ENCODE assay signal across 1 cellular context in the genomic region with DNA sequence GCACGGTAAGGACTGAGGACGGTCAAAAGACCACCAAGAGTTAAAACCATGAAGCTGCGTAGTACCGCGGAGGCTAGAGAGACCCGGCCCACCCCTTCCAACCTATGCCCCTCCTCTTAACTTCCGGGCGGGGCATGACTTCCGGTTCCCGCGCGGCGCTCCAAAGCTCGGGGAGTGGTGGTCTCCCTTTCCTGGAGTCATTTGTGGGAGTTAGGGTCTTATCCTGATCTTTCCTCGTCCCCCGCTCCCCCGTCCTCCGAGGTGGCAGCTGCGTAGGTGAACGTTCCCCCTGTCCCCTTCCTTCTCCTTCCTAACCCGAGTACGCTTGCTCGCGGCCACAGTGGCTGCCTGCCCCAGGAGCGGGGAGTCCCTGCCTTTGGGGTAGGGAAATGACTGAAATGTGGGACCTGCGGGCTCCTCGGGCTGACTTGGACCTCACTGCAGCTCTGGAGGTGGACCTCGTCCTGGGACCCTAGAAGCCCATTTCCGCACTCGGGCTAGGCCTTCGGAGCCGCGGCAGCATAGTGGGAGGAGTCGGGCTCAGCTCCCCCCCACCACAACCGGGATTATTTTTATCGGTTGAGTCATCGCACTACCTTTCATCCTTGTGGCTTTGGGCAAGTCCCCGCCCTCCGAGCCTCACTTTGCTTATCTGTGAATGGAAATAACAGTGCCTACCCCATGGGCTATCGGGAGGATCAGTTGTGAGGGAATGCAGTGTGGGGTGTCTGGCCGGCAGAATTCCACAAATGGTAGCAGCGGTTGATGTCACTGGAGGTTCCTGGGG.
TF ChIP-seq lines count a peak whose summit lies in the region.

No MANE protein-coding gene starts in this region.

TF ChIP-seq in GM12878, 131 proteins besides CTCF, POLR2A, EP300 and RAD21 (continued from another document and continues in another):
- TF ChIP-seq SPI1 (IDR thresholded peaks at IDR 0.05; ENCODE audit: borderline replicate concordance, insufficient read depth, low read depth, low read length) (no peak; the same call in 1 of the 2 replicates), PML (IDR thresholded peaks at IDR 0.05; ENCODE audit: low read length) (peak; percentile 87), NRF1 (conservative IDR thresholded peaks at IDR 0.05; ENCODE audit: low read depth, low read length) (0 out of 2 replicates have a peak, but pooled peaks have one; percentile 10), GABPA (IDR thresholded peaks at IDR 0.05; ENCODE audit: low read depth) (peak; percentile 93), RB1 (IDR thresholded peaks at IDR 0.05; ENCODE audit: borderline replicate concordance) (peak; percentile 92; the same call in 1 of the 2 replicates), FOS (IDR thresholded peaks at IDR 0.05; ENCODE audit: borderline replicate concordance, extremely low read depth, insufficient read length) (no peak), EZH2 (IDR thresholded peaks at IDR 0.05; ENCODE audit: borderline replicate concordance, control insufficient read depth, low read depth, low read length) (no peak), FOXM1 (IDR thresholded peaks at IDR 0.05; ENCODE audit: low read depth, low read length) (peak; percentile 43; the same call in 1 of the 2 replicates), SREBF2 (IDR thresholded peaks at IDR 0.05; ENCODE audit: low read length) (peak; percentile 56), NR2F1 (conservative IDR thresholded peaks at IDR 0.05) (no peak; the same call in 1 of the 2 replicates), SP1 (IDR thresholded peaks at IDR 0.05; ENCODE audit: low read depth, low read length) (peak; percentile 72), SREBF1 (IDR thresholded peaks at IDR 0.05; ENCODE audit: low read length) (no peak), FOXK2 (IDR thresholded peaks at IDR 0.05) (no peak), SMC3 (IDR thresholded peaks at IDR 0.05; ENCODE audit: borderline replicate concordance, low read length) (no peak), NR2C1 (IDR thresholded peaks at IDR 0.05) (peak; percentile 83), NFYA (IDR thresholded peaks at IDR 0.05; ENCODE audit: borderline replicate concordance, low read depth, low read length) (no peak), CREB1 (IDR thresholded peaks at IDR 0.05; ENCODE audit: low read depth) (peak; percentile 23; the same call in 1 of the 2 replicates), SUPT20H (IDR thresholded peaks at IDR 0.05; ENCODE audit: borderline replicate concordance, control insufficient read depth, low read depth, low read length) (no peak), SIN3A (IDR thresholded peaks at IDR 0.05; ENCODE audit: low read depth, low read length) (no peak), MTA2 (IDR thresholded peaks at IDR 0.05; ENCODE audit: low read depth) (0 out of 2 replicates have a peak, but pooled peaks have one; percentile 36), JUNB (IDR thresholded peaks at IDR 0.05) (peak; percentile 80), GATAD2B (conservative IDR thresholded peaks at IDR 0.05; ENCODE audit: low read depth) (peak; percentile 80), EED (IDR thresholded peaks at IDR 0.05; ENCODE audit: low read depth) (peak; percentile 91), EGR1 (IDR thresholded peaks at IDR 0.05; ENCODE audit: borderline replicate concordance in 1 of 2, low read depth in 2 of 2, low read length in 2 of 2) (0 out of 3 replicates have a peak, but pooled peaks of 1 of the 2 experiments have one; percentile 9), WRNIP1 (IDR thresholded peaks at IDR 0.05; ENCODE audit: borderline replicate concordance, low read depth, low read length) (no peak), RFX5 (IDR thresholded peaks at IDR 0.05; ENCODE audit: low read depth, low read length) (no peak), CBX3 (IDR thresholded peaks at IDR 0.05; ENCODE audit: borderline replicate concordance, low read depth) (no peak), E2F8 (IDR thresholded peaks at IDR 0.05; ENCODE audit: low read depth, partially characterized antibody) (no peak), RUNX3 (IDR thresholded peaks at IDR 0.05; ENCODE audit: low read length) (peak; percentile 94), KAT2A (conservative IDR thresholded peaks at IDR 0.05; ENCODE audit: control insufficient read depth, low read depth, low read length) (no peak), CHD4 (IDR thresholded peaks at IDR 0.05) (no peak), HCFC1 (IDR thresholded peaks at IDR 0.05; ENCODE audit: low read length) (peak; percentile 50), NBN (IDR thresholded peaks at IDR 0.05) (peak; percentile 85; the same call in 1 of the 2 replicates), ZSCAN29 (IDR thresholded peaks at IDR 0.05) (no peak), MXI1 (IDR thresholded peaks at IDR 0.05; ENCODE audit: low read depth, low read length) (no peak), ZBED1 (IDR thresholded peaks at IDR 0.05; ENCODE audit: borderline replicate concordance) (peak; percentile 59; the same call in 1 of the 2 replicates), NFIC (IDR thresholded peaks at IDR 0.05; ENCODE audit: low read depth, low read length) (peak; percentile 54; the same call in 1 of the 2 replicates), IKZF2 (IDR thresholded peaks at IDR 0.05) (peak; percentile 92 to 95), HDAC2 (IDR thresholded peaks at IDR 0.05) (no peak), BACH1 (IDR thresholded peaks at IDR 0.05; ENCODE audit: borderline replicate concordance) (peak; percentile 64), POLR2AphosphoS5 (IDR thresholded peaks at IDR 0.05; ENCODE audit: low read length) (peak; percentile 94), ATF2 (IDR thresholded peaks at IDR 0.05; ENCODE audit: low read length) (peak; percentile 55; the same call in 1 of the 2 replicates), BMI1 (IDR thresholded peaks at IDR 0.05; ENCODE audit: borderline replicate concordance) (no peak; the same call in 1 of the 2 replicates), SIX5 (IDR thresholded peaks at IDR 0.05; ENCODE audit: low read depth, low read length, severe bottlenecking) (peak; percentile 30), ASH2L (IDR thresholded peaks at IDR 0.05; ENCODE audit: borderline replicate concordance, low read depth) (0 out of 2 replicates have a peak, but pooled peaks have one; percentile 49), ZBTB33 (IDR thresholded peaks at IDR 0.05) (no peak), CEBPB (IDR thresholded peaks at IDR 0.05; ENCODE audit: borderline replicate concordance in 1 of 2, low read depth in 2 of 2, low read length in 2 of 2) (no peak), CREM (IDR thresholded peaks at IDR 0.05; ENCODE audit: low read depth) (peak; percentile 46; the same call in 1 of the 2 replicates), MYB (IDR thresholded peaks at IDR 0.05; ENCODE audit: borderline replicate concordance, low read depth, low read length) (no peak), YBX1 (IDR thresholded peaks at IDR 0.05) (no peak), POU2F2 (IDR thresholded peaks at IDR 0.05; ENCODE audit: borderline replicate concordance, low read depth, low read length) (peak; percentile 82; the same call in 1 of the 3 replicates), RAD51 (IDR thresholded peaks at IDR 0.05) (no peak), RCOR1 (conservative IDR thresholded peaks at IDR 0.05; ENCODE audit: low read depth, low read length) (no peak), NR2C2 (IDR thresholded peaks at IDR 0.05; ENCODE audit: borderline replicate concordance, control insufficient read depth, insufficient read length, low read depth) (no peak), CHD2 (IDR thresholded peaks at IDR 0.05; ENCODE audit: borderline replicate concordance, low read depth, low read length) (no peak), CHD1 (IDR thresholded peaks at IDR 0.05; ENCODE audit: low read depth, low read length) (no peak), DPF2 (IDR thresholded peaks at IDR 0.05) (peak; percentile 85), SUZ12 (IDR thresholded peaks at IDR 0.05; ENCODE audit: unreplicated experiment) (no peak), BHLHE40 (IDR thresholded peaks at IDR 0.05; ENCODE audit: borderline replicate concordance in 1 of 2, low read depth in 2 of 2, low read length in 1 of 2) (peak in 1 of 2 experiments; percentile 22; a peak in 2 of 4 replicates), TAF1 (IDR thresholded peaks at IDR 0.05; ENCODE audit: borderline replicate concordance, low read depth, low read length) (peak; percentile 86), RBBP5 (conservative IDR thresholded peaks at IDR 0.05) (no peak), TARDBP (IDR thresholded peaks at IDR 0.05; ENCODE audit: borderline replicate concordance) (no peak; the same call in 1 of the 2 replicates), JUND (IDR thresholded peaks at IDR 0.05; ENCODE audit: low read depth, low read length) (peak; percentile 43; the same call in 1 of the 2 replicates)
- TF ChIP-seq, protein P1, sequence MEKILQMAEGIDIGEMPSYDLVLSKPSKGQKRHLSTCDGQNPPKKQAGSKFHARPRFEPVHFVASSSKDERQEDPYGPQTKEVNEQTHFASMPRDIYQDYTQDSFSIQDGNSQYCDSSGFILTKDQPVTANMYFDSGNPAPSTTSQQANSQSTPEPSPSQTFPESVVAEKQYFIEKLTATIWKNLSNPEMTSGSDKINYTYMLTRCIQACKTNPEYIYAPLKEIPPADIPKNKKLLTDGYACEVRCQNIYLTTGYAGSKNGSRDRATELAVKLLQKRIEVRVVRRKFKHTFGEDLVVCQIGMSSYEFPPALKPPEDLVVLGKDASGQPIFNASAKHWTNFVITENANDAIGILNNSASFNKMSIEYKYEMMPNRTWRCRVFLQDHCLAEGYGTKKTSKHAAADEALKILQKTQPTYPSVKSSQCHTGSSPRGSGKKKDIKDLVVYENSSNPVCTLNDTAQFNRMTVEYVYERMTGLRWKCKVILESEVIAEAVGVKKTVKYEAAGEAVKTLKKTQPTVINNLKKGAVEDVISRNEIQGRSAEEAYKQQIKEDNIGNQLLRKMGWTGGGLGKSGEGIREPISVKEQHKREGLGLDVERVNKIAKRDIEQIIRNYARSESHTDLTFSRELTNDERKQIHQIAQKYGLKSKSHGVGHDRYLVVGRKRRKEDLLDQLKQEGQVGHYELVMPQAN (conservative IDR thresholded peaks at IDR 0.05) = no peak; the same call in none of the 2 replicates
- TF ChIP-seq, protein P2, sequence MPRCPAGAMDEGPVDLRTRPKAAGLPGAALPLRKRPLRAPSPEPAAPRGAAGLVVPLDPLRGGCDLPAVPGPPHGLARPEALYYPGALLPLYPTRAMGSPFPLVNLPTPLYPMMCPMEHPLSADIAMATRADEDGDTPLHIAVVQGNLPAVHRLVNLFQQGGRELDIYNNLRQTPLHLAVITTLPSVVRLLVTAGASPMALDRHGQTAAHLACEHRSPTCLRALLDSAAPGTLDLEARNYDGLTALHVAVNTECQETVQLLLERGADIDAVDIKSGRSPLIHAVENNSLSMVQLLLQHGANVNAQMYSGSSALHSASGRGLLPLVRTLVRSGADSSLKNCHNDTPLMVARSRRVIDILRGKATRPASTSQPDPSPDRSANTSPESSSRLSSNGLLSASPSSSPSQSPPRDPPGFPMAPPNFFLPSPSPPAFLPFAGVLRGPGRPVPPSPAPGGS (IDR thresholded peaks at IDR 0.05; ENCODE audit: borderline replicate concordance, insufficient read depth, low read depth, low read length, poor library complexity, severe bottlenecking) = no peak
- TF ChIP-seq, protein P3, sequence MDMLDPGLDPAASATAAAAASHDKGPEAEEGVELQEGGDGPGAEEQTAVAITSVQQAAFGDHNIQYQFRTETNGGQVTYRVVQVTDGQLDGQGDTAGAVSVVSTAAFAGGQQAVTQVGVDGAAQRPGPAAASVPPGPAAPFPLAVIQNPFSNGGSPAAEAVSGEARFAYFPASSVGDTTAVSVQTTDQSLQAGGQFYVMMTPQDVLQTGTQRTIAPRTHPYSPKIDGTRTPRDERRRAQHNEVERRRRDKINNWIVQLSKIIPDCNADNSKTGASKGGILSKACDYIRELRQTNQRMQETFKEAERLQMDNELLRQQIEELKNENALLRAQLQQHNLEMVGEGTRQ (IDR thresholded peaks at IDR 0.05; ENCODE audit: borderline replicate concordance, low read depth, low read length) = no peak
